ENCODE assay signal across 1 cellular context in genomic region chr3:53845103-53845880, GRCh38.
TF ChIP-seq lines count a peak whose summit lies in the region.

No MANE protein-coding gene starts in this region.

TF ChIP-seq in HepG2, 621 proteins besides CTCF, POLR2A, EP300 and RAD21 (continued from another document and continues in another):
- TF ChIP-seq PHF5A (CRISPR knock-in tag; IDR thresholded peaks at IDR 0.05; ENCODE audit: low read depth, unreplicated experiment), result peak; percentile 11
- TF ChIP-seq ZMYM2 (CRISPR knock-in tag; IDR thresholded peaks at IDR 0.05), result no peak
- TF ChIP-seq ZNF589 (CRISPR knock-in tag; conservative IDR thresholded peaks at IDR 0.05), result 0 out of 2 replicates have a peak, but pooled peaks have one; percentile 20
- TF ChIP-seq ZMYM3 (CRISPR knock-in tag; IDR thresholded peaks at IDR 0.05), result peak; percentile 77
- 0 out of 2 replicates have a peak, but pooled peaks have one; percentile 9 for TF ChIP-seq HNF4G (IDR thresholded peaks at IDR 0.05; ENCODE audit: borderline replicate concordance, low read depth, low read length)
- no peak for TF ChIP-seq HNF4G (CRISPR knock-in tag; IDR thresholded peaks at IDR 0.05; ENCODE audit: borderline replicate concordance, low read depth)
- TF ChIP-seq ZNF616 (CRISPR knock-in tag; IDR thresholded peaks at IDR 0.05; ENCODE audit: low read depth), result 0 out of 2 replicates have a peak, but pooled peaks have one; percentile 32
- TF ChIP-seq ZNF253 (CRISPR knock-in tag; IDR thresholded peaks at IDR 0.05; ENCODE audit: borderline replicate concordance), result no peak
- no peak; the same call in none of the 2 replicates for TF ChIP-seq ZNF414 (CRISPR knock-in tag; IDR thresholded peaks at IDR 0.05)
- no peak for TF ChIP-seq SYNCRIP (IDR thresholded peaks at IDR 0.05; ENCODE audit: insufficient read depth, low read depth, low read length)
- TF ChIP-seq PHF21A (CRISPR knock-in tag; IDR thresholded peaks at IDR 0.05), result peak; percentile 2; the same call in 1 of the 2 replicates
- TF ChIP-seq SAFB2 (CRISPR knock-in tag; IDR thresholded peaks at IDR 0.05; ENCODE audit: borderline replicate concordance, low read depth), result peak; percentile 50; the same call in 1 of the 2 replicates
- no peak for TF ChIP-seq SRSF1 (optimal IDR thresholded peaks at IDR 0.05; ENCODE audit: low read depth, low read length)
- no peak for TF ChIP-seq SMARCC2 (IDR thresholded peaks at IDR 0.05)
- 0 out of 2 replicates have a peak, but pooled peaks have one; percentile 46 for TF ChIP-seq ZNF546 (CRISPR knock-in tag; conservative IDR thresholded peaks at IDR 0.05)
- peak; percentile 56 for TF ChIP-seq ZSCAN25 (CRISPR knock-in tag; IDR thresholded peaks at IDR 0.05)
- TF ChIP-seq HDAC2 (CRISPR knock-in tag; IDR thresholded peaks at IDR 0.05), result 0 out of 2 replicates have a peak, but pooled peaks have one; percentile 2
- TF ChIP-seq ZNF501 (CRISPR knock-in tag; IDR thresholded peaks at IDR 0.05), result peak; percentile 87
- TF ChIP-seq ZNF737 (CRISPR knock-in tag; IDR thresholded peaks at IDR 0.05; ENCODE audit: borderline replicate concordance), result 0 out of 2 replicates have a peak, but pooled peaks have one; percentile 6
- TF ChIP-seq DNMT3B (CRISPR knock-in tag; conservative IDR thresholded peaks at IDR 0.05), result 0 out of 2 replicates have a peak, but pooled peaks have one; percentile 5
- 0 out of 2 replicates have a peak, but pooled peaks have one; percentile 44 for TF ChIP-seq KAT7 (CRISPR knock-in tag; IDR thresholded peaks at IDR 0.05; ENCODE audit: borderline replicate concordance)
- TF ChIP-seq ZGPAT (CRISPR knock-in tag; IDR thresholded peaks at IDR 0.05), result peak; percentile 35; the same call in 1 of the 2 replicates
- 0 out of 2 replicates have a peak, but pooled peaks have one; percentile 6 for TF ChIP-seq SAP130 (CRISPR knock-in tag; IDR thresholded peaks at IDR 0.05; ENCODE audit: low read depth)
- 0 out of 2 replicates have a peak, but pooled peaks have one; percentile 4 for TF ChIP-seq NR0B2 (CRISPR knock-in tag; IDR thresholded peaks at IDR 0.05)
- no peak for TF ChIP-seq ZNF772 (CRISPR knock-in tag; IDR thresholded peaks at IDR 0.05)
- TF ChIP-seq ZNF138 (CRISPR knock-in tag; IDR thresholded peaks at IDR 0.05; ENCODE audit: low read depth), result 0 out of 2 replicates have a peak, but pooled peaks have one; percentile 26
- TF ChIP-seq ZNF235 (CRISPR knock-in tag; IDR thresholded peaks at IDR 0.05; ENCODE audit: borderline replicate concordance), result 0 out of 2 replicates have a peak, but pooled peaks have one; percentile 8
- TF ChIP-seq ZNF558 (CRISPR knock-in tag; IDR thresholded peaks at IDR 0.05; ENCODE audit: borderline replicate concordance), result 0 out of 2 replicates have a peak, but pooled peaks have one; percentile 1
- peak; percentile 32; the same call in 1 of the 2 replicates for TF ChIP-seq ZNF687 (CRISPR knock-in tag; IDR thresholded peaks at IDR 0.05)
- peak; percentile 59; the same call in 1 of the 2 replicates for TF ChIP-seq ZNF234 (CRISPR knock-in tag; conservative IDR thresholded peaks at IDR 0.05)
- 0 out of 2 replicates have a peak, but pooled peaks have one; percentile 12 for TF ChIP-seq THAP8 (CRISPR knock-in tag; IDR thresholded peaks at IDR 0.05; ENCODE audit: borderline replicate concordance)
- peak; percentile 17; the same call in 1 of the 2 replicates for TF ChIP-seq NAIF1 (CRISPR knock-in tag; IDR thresholded peaks at IDR 0.05; ENCODE audit: borderline replicate concordance)
- TF ChIP-seq PPARG (CRISPR knock-in tag; conservative IDR thresholded peaks at IDR 0.05), result 0 out of 2 replicates have a peak, but pooled peaks have one; percentile 4
- no peak for TF ChIP-seq DMAP1 (CRISPR knock-in tag; IDR thresholded peaks at IDR 0.05)
- 0 out of 2 replicates have a peak, but pooled peaks have one; percentile 28 for TF ChIP-seq ZSCAN30 (CRISPR knock-in tag; IDR thresholded peaks at IDR 0.05)
- TF ChIP-seq ZNF512 (CRISPR knock-in tag; IDR thresholded peaks at IDR 0.05), result no peak
- 0 out of 2 replicates have a peak, but pooled peaks have one; percentile 7 for TF ChIP-seq NFIC (IDR thresholded peaks at IDR 0.05; ENCODE audit: low read length)
- TF ChIP-seq GLI4 (CRISPR knock-in tag; IDR thresholded peaks at IDR 0.05; ENCODE audit: borderline replicate concordance), result 0 out of 2 replicates have a peak, but pooled peaks have one; percentile 57
- TF ChIP-seq SRSF4 (IDR thresholded peaks at IDR 0.05; ENCODE audit: low read depth, low read length, poor library complexity, severe bottlenecking), result no peak
- TF ChIP-seq ZNF749 (CRISPR knock-in tag; IDR thresholded peaks at IDR 0.05; ENCODE audit: borderline replicate concordance), result 0 out of 2 replicates have a peak, but pooled peaks have one; percentile 42
- TF ChIP-seq, protein P1, sequence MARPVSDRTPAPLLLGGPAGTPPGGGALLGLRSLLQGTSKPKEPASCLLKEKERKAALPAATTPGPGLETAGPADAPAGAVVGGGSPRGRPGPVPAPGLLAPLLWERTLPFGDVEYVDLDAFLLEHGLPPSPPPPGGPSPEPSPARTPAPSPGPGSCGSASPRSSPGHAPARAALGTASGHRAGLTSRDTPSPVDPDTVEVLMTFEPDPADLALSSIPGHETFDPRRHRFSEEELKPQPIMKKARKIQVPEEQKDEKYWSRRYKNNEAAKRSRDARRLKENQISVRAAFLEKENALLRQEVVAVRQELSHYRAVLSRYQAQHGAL (CRISPR knock-in tag; IDR thresholded peaks at IDR 0.05; ENCODE audit: not compliant biosample characterization), result peak; percentile 10
- peak; percentile 3 for TF ChIP-seq XRCC5 (optimal IDR thresholded peaks at IDR 0.05; ENCODE audit: low read length)
- TF ChIP-seq, protein P2, sequence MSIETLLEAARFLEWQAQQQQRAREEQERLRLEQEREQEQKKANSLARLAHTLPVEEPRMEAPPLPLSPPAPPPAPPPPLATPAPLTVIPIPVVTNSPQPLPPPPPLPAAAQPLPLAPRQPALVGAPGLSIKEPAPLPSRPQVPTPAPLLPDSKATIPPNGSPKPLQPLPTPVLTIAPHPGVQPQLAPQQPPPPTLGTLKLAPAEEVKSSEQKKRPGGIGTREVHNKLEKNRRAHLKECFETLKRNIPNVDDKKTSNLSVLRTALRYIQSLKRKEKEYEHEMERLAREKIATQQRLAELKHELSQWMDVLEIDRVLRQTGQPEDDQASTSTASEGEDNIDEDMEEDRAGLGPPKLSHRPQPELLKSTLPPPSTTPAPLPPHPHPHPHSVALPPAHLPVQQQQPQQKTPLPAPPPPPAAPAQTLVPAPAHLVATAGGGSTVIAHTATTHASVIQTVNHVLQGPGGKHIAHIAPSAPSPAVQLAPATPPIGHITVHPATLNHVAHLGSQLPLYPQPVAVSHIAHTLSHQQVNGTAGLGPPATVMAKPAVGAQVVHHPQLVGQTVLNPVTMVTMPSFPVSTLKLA (IDR thresholded peaks at IDR 0.05), result no peak
- TF ChIP-seq ZNF615 (CRISPR knock-in tag; IDR thresholded peaks at IDR 0.05; ENCODE audit: borderline replicate concordance), result 0 out of 2 replicates have a peak, but pooled peaks have one; percentile 53
- TF ChIP-seq, protein P3, sequence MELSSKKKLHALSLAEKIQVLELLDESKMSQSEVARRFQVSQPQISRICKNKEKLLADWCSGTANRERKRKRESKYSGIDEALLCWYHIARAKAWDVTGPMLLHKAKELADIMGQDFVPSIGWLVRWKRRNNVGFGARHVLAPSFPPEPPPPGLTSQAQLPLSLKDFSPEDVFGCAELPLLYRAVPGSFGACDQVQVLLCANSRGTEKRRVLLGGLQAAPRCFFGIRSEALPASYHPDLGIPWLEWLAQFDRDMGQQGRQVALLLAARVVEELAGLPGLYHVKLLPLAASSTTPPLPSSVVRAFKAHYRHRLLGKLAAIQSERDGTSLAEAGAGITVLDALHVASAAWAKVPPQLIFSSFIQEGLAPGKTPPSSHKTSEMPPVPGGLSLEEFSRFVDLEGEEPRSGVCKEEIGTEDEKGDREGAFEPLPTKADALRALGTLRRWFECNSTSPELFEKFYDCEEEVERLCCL (CRISPR knock-in tag; IDR thresholded peaks at IDR 0.05; ENCODE audit: borderline replicate concordance), result peak; percentile 12; the same call in 1 of the 2 replicates
- peak; percentile 45; the same call in 1 of the 2 replicates for TF ChIP-seq ZNF563 (CRISPR knock-in tag; IDR thresholded peaks at IDR 0.05)
- TF ChIP-seq ZNF816 (CRISPR knock-in tag; IDR thresholded peaks at IDR 0.05; ENCODE audit: borderline replicate concordance), result 0 out of 2 replicates have a peak, but pooled peaks have one; percentile 27
- TF ChIP-seq TFAP4 (IDR thresholded peaks at IDR 0.05; ENCODE audit: borderline replicate concordance, low read depth), result 0 out of 2 replicates have a peak, but pooled peaks have one; percentile 4
- TF ChIP-seq, protein P4, sequence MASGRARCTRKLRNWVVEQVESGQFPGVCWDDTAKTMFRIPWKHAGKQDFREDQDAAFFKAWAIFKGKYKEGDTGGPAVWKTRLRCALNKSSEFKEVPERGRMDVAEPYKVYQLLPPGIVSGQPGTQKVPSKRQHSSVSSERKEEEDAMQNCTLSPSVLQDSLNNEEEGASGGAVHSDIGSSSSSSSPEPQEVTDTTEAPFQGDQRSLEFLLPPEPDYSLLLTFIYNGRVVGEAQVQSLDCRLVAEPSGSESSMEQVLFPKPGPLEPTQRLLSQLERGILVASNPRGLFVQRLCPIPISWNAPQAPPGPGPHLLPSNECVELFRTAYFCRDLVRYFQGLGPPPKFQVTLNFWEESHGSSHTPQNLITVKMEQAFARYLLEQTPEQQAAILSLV (CRISPR knock-in tag; IDR thresholded peaks at IDR 0.05; ENCODE audit: borderline replicate concordance), result peak; percentile 41; the same call in 1 of the 2 replicates
